ENCODE assay signal across 9 cellular contexts in the genomic region with DNA sequence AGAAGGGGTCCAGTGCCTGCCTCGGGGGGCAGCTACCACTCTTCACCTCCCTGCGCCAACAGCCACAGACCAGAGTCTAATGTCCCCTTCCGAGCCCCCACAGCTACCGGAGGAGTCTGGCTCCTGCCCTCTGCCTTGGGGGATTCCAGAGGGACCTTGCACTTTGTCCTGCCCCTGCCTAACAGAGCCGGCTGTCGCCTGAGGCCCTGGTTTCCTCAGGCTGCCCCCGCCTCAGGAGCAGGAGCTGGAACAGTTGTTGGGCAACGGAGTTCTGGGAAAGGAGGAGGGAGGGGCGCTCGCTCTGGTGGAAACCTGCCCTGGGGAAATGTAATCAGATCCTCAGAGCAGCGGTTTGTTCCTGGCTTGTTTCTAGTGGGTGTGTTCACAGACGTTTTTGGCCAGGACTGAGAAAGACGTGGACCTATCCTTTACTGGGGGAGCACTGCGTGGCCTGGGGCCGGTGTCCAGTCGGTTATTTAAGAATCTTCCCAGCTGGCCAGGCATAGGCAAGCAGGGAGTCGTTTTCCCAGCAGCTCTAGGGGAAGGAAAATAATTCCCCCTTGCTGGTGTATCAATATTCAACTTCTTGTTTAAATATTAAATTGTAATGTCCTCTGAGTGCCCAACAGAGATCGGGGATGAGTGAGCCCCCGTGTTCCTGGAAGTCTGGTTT. TPM values are rescaled to one million over a fixed set of nuclear protein-coding genes. Genes with fewer than 3 reads are reported as not detected.
DNase-seq lines count a peak whose midpoint lies in the region; ATAC-seq and TF ChIP-seq lines count a peak whose summit lies in the region.
"Had no signal": no experiment of that assay in that cellular context is flagged by ENCODE, and none has a peak within 500 bp of the region (broad histone marks: within the 10 kb centered on the region; RNA-seq: fewer than 3 reads in every experiment).

No MANE protein-coding gene starts in this region.

- no peak for ATAC-seq in activated CD8-positive, alpha-beta memory T cell treated with anti-CD3 and anti-CD28 coated beads, Interleukin-2, amount 10 ng/mL, durations not matched to agents 7 days and 5 days

- H3K36me3 Mint-ChIP-seq in CD8-positive, alpha-beta memory T cell = no peaks in the 10 kb centered on the region
- H3K36me3 Mint-ChIP-seq in activated CD8-positive, alpha-beta memory T cell treated with anti-CD3 and anti-CD28 coated beads, Interleukin-2, amount 10 ng/mL, durations not matched to agents 7 days and 5 days = no peaks in the 10 kb centered on the region

- WGBS in iPS DF 6.9 (ENCODE audit: insufficient coverage, insufficient read length) = no CpG with 5 or more reads among the region's 19 CpGs

- CTCF ChIA-PET in CD8-positive, alpha-beta memory T cell (lab: Charles Lee) = no interaction called here
- CTCF ChIA-PET in activated CD8-positive, alpha-beta memory T cell treated with anti-CD3 and anti-CD28 coated beads, Interleukin-2, amount 10 ng/mL, durations not matched to agents 7 days and 5 days (lab: Charles Lee) = no interaction called here

- no peaks in the 10 kb centered on the region for H3K4me1 ChIP-seq in CD8-positive, alpha-beta memory T cell (ENCODE audit: insufficient read depth, low read length)
- 0 out of 2 replicates have a peak, but pooled peaks cover 2% of the 10 kb centered on the region for H3K4me1 ChIP-seq in iPS DF 6.9 (ENCODE audit: control insufficient read depth, insufficient read depth, low read length)
- peaks cover 66 to 73% (median 70%) of the 10 kb centered on the region in 3 donors for H3K4me1 ChIP-seq in skeletal muscle tissue (ENCODE audit: control insufficient read depth in 3 of 3, insufficient read depth in 3 of 3, low read length in 3 of 3)

- POLR2A ChIA-PET in CD8-positive, alpha-beta memory T cell (lab: Charles Lee) = no interaction called here

- in situ Hi-C loops in astrocyte of the spinal cord (cut with HindIII; ENCODE audit: low sequenced_read_pairs) (no loop called here), G401 (cut with HindIII; ENCODE audit: low sequenced_read_pairs) (no loop called here)

- H3K9ac ChIP-seq in skeletal muscle tissue (ENCODE audit: low read depth in 1 of 3, low read length in 3 of 3) = peak overlapping the region; percentile 79 to 87 (median 82)

- H3K36me3 ChIP-seq in CD8-positive, alpha-beta memory T cell (ENCODE audit: insufficient read depth, low read length) = no peaks in the 10 kb centered on the region
- H3K36me3 ChIP-seq in iPS DF 6.9 (ENCODE audit: control insufficient read depth, insufficient read depth, low read length) (no peaks in the 10 kb centered on the region), skeletal muscle tissue (ENCODE audit: control insufficient read depth in 3 of 3, insufficient read depth in 3 of 3, low read length in 3 of 3) (peaks cover 8% of the 10 kb centered on the region in 3 donors)

- TF ChIP-seq CTCF in astrocyte of the spinal cord (IDR thresholded peaks at IDR 0.05; ENCODE audit: low read depth, low read length) = no peak

- peak overlapping the region; percentile 16 for H3K27ac ChIP-seq in CD8-positive, alpha-beta memory T cell (ENCODE audit: low read depth, low read length)
- H3K27ac ChIP-seq in iPS DF 6.9 (ENCODE audit: low read length) (no peak overlapping the region), skeletal muscle tissue (ENCODE audit: low read depth, low read length) (peak overlapping the region; percentile 94)

- no peak overlapping the region for H3K4me3 ChIP-seq in CD8-positive, alpha-beta memory T cell (ENCODE audit: low read length)
- H3K4me3 ChIP-seq in astrocyte of the spinal cord (ENCODE audit: low read depth, low read length) (no peak overlapping the region), iPS DF 6.9 (ENCODE audit: low read length) (no peak overlapping the region), skeletal muscle tissue (ENCODE audit: low read length in 3 of 3) (peak overlapping the region; percentile 37 to 45 (median 38))

- H3K9me3 ChIP-seq in CD8-positive, alpha-beta memory T cell (ENCODE audit: low read length) = no peaks in the 10 kb centered on the region
- H3K9me3 ChIP-seq in iPS DF 6.9 (ENCODE audit: control insufficient read depth, insufficient read depth, low read length) (no peaks in the 10 kb centered on the region), skeletal muscle tissue (ENCODE audit: control insufficient read depth in 3 of 3, low read length in 3 of 3) (no peaks in the 10 kb centered on the region)

- no peaks in the 10 kb centered on the region for H3K4me1 Mint-ChIP-seq in CD8-positive, alpha-beta memory T cell
- H3K4me1 Mint-ChIP-seq in activated CD8-positive, alpha-beta memory T cell treated with anti-CD3 and anti-CD28 coated beads, Interleukin-2, amount 10 ng/mL, durations not matched to agents 7 days and 5 days = no peaks in the 10 kb centered on the region

- no peak overlapping the region for H3K4me3 Mint-ChIP-seq in CD8-positive, alpha-beta memory T cell
- H3K4me3 Mint-ChIP-seq in activated CD8-positive, alpha-beta memory T cell treated with anti-CD3 and anti-CD28 coated beads, Interleukin-2, amount 10 ng/mL, durations not matched to agents 7 days and 5 days = no peak overlapping the region
- H3K4me3 Mint-ChIP-seq: dendritic cell treated with granulocyte-macrophage colony-stimulating factor and Interleukin-4, amounts not matched to agents 40 ng/mL and 50 ng/mL, for 4 days had no signal

- no peak overlapping the region for H3K27ac Mint-ChIP-seq in CD8-positive, alpha-beta memory T cell
- no peak overlapping the region for H3K27ac Mint-ChIP-seq in activated CD8-positive, alpha-beta memory T cell treated with anti-CD3 and anti-CD28 coated beads, Interleukin-2, amount 10 ng/mL, durations not matched to agents 7 days and 5 days
- H3K27ac Mint-ChIP-seq: dendritic cell treated with granulocyte-macrophage colony-stimulating factor and Interleukin-4, amounts not matched to agents 40 ng/mL and 50 ng/mL, for 4 days had no signal

- H3K9me3 Mint-ChIP-seq in CD8-positive, alpha-beta memory T cell = no peaks in the 10 kb centered on the region
- no peaks in the 10 kb centered on the region for H3K9me3 Mint-ChIP-seq in activated CD8-positive, alpha-beta memory T cell treated with anti-CD3 and anti-CD28 coated beads, Interleukin-2, amount 10 ng/mL, durations not matched to agents 7 days and 5 days (ENCODE audit: low read depth)
- H3K9me3 Mint-ChIP-seq: dendritic cell treated with granulocyte-macrophage colony-stimulating factor and Interleukin-4, amounts not matched to agents 40 ng/mL and 50 ng/mL, for 4 days had no signal

- DNase-seq in CD8-positive, alpha-beta memory T cell = no peak
- DNase-seq in NCI-H2029 (lab: John Stamatoyannopoulos, UW) (peak; percentile 46), astrocyte of the spinal cord (ENCODE audit: low read depth, low spot score) (peak; percentile 93), iPS DF 6.9 (ENCODE audit: low read depth, low spot score) (peak; percentile 29), G401 (ENCODE audit: low spot score) (no peak)
- DNase-seq in activated CD8-positive, alpha-beta memory T cell treated with anti-CD3 and anti-CD28 coated beads, Interleukin-2, amount 10 ng/mL, durations not matched to agents 7 days and 5 days = no peak
- no peak for DNase-seq in activated T-cell treated with anti-CD3 and anti-CD28 coated beads, Interleukin-2, amount 50 U/mL, for 48 hours

- H3K27me3 ChIP-seq in CD8-positive, alpha-beta memory T cell (ENCODE audit: insufficient read depth, low read length, poor library complexity, severe bottlenecking) = no peaks in the 10 kb centered on the region
- H3K27me3 ChIP-seq in iPS DF 6.9 (ENCODE audit: control insufficient read depth, insufficient read depth, low read length) (no peaks in the 10 kb centered on the region), skeletal muscle tissue (ENCODE audit: control insufficient read depth in 3 of 3, insufficient read depth in 3 of 3, low read length in 3 of 3) (no peaks in the 10 kb centered on the region)

- peaks cover 5 to 6% of the 10 kb centered on the region in 2 donors for H3K27me3 Mint-ChIP-seq in CD8-positive, alpha-beta memory T cell
- no peaks in the 10 kb centered on the region for H3K27me3 Mint-ChIP-seq in activated CD8-positive, alpha-beta memory T cell treated with anti-CD3 and anti-CD28 coated beads, Interleukin-2, amount 10 ng/mL, durations not matched to agents 7 days and 5 days

RNA-seq across cellular contexts. Expression of a gene that starts 32.3 kb away (rescaled TPM):
- total RNA-seq in CD8-positive, alpha-beta memory T cell = not detected
- not detected for polyA plus RNA-seq in CD8-positive, alpha-beta memory T cell
- total RNA-seq in skeletal muscle tissue = 18.3 TPM
- total RNA-seq in activated CD8-positive, alpha-beta memory T cell treated with anti-CD3 and anti-CD28 coated beads, Interleukin-2, amount 10 ng/mL, durations not matched to agents 7 days and 5 days = under 1 TPM; 0.52 to 0.61 TPM
- total RNA-seq in G401 (2014; rRNA removed; shearing (Covaris generic)) = 3.4 and 3.5 TPM in 2 replicates

RNA-seq across cellular contexts. Expression of a gene that starts 39.2 kb away (rescaled TPM):
- total RNA-seq in CD8-positive, alpha-beta memory T cell = 10 to 100 TPM; 70.9 to 75.1 TPM
- 105 TPM for polyA plus RNA-seq in CD8-positive, alpha-beta memory T cell
- total RNA-seq in skeletal muscle tissue = 28.7 TPM
- 10 to 100 TPM; 66.2 to 66.8 TPM for total RNA-seq in activated CD8-positive, alpha-beta memory T cell treated with anti-CD3 and anti-CD28 coated beads, Interleukin-2, amount 10 ng/mL, durations not matched to agents 7 days and 5 days
- total RNA-seq in G401 (2014; rRNA removed; shearing (Covaris generic)) = 39.0 and 44.6 TPM in 2 replicates

RNA-seq across cellular contexts. Expression of a gene that starts 48.0 kb away (rescaled TPM):
- total RNA-seq in CD8-positive, alpha-beta memory T cell = under 1 TPM; 0.51 to 0.74 TPM
- polyA plus RNA-seq in CD8-positive, alpha-beta memory T cell = 0.51 TPM
- not detected for total RNA-seq in skeletal muscle tissue
- total RNA-seq in activated CD8-positive, alpha-beta memory T cell treated with anti-CD3 and anti-CD28 coated beads, Interleukin-2, amount 10 ng/mL, durations not matched to agents 7 days and 5 days = 1 to 10 TPM in 1 of 2 experiments, under 1 TPM in 1; 0.68 to 1.0 TPM
- not detected in 2 replicates for total RNA-seq in G401 (2014; rRNA removed; shearing (Covaris generic))

Comparison
In these comparisons a context has a peak if more than half of its experiments do, and no peak if none do; other contexts are left out.
1. DNase-seq: peak in NCI-H2029 (single experiment), astrocyte of the spinal cord (single experiment) and iPS DF 6.9 (single experiment); none in CD8-positive, alpha-beta memory T cell (0 of 5), activated CD8-positive, alpha-beta memory T cell treated with anti-CD3 and anti-CD28 coated beads, Interleukin-2, amount 10 ng/mL, durations not matched to agents 7 days and 5 days (single experiment), activated T-cell treated with anti-CD3 and anti-CD28 coated beads, Interleukin-2, amount 50 U/mL, for 48 hours (0 of 2) and G401 (single experiment).
2. H3K4me3 ChIP-seq: peak in skeletal muscle tissue (3 of 3); none in CD8-positive, alpha-beta memory T cell (single experiment), astrocyte of the spinal cord (single experiment) and iPS DF 6.9 (single experiment).